Comparison of ENCODE assay signal across 1 cellular context in genomic region chr9:136118367-136119258, GRCh38.
TF ChIP-seq lines count a peak whose summit lies in the region.

Gene TMEM250, minus strand, starts transcription at chr9:136118875. Its CDS starts 1,975 bp downstream, at chr9:136116900.

TF ChIP-seq in WTC11, 78 proteins besides CTCF, POLR2A, EP300 and RAD21 (continued from another document and continues in another):
- no peak for TF ChIP-seq ZNF425 (CRISPR knock-in tag; conservative IDR thresholded peaks at IDR 0.05)
- no peak for TF ChIP-seq SMAD4 (CRISPR knock-in tag; IDR thresholded peaks at IDR 0.05)
- TF ChIP-seq ZNF423 (CRISPR knock-in tag; IDR thresholded peaks at IDR 0.05): peak; percentile 26; the same call in 1 of the 2 replicates
- TF ChIP-seq JUN (CRISPR knock-in tag; IDR thresholded peaks at IDR 0.05): peak; percentile 28; the same call in 1 of the 2 replicates
- no peak; the same call in 1 of the 2 replicates for TF ChIP-seq E2F5 (CRISPR knock-in tag; IDR thresholded peaks at IDR 0.05)
- TF ChIP-seq IRF2 (CRISPR knock-in tag; IDR thresholded peaks at IDR 0.05; ENCODE audit: borderline replicate concordance, low read depth): no peak
- no peak for TF ChIP-seq ESRRA (CRISPR knock-in tag; IDR thresholded peaks at IDR 0.05; ENCODE audit: borderline replicate concordance)
- TF ChIP-seq SMAD3 (CRISPR knock-in tag; IDR thresholded peaks at IDR 0.05; ENCODE audit: borderline replicate concordance): peak; percentile 32; the same call in 1 of the 2 replicates
- TF ChIP-seq FOXJ3 (CRISPR knock-in tag; IDR thresholded peaks at IDR 0.05; ENCODE audit: borderline replicate concordance): no peak
- TF ChIP-seq E2F4 (CRISPR knock-in tag; IDR thresholded peaks at IDR 0.05; ENCODE audit: borderline replicate concordance, low read depth): no peak
- TF ChIP-seq CREM (CRISPR knock-in tag; IDR thresholded peaks at IDR 0.05): peak; percentile 34; the same call in 1 of the 2 replicates
- no peak for TF ChIP-seq RELA (CRISPR knock-in tag; IDR thresholded peaks at IDR 0.05; ENCODE audit: borderline replicate concordance)
- 0 out of 2 replicates have a peak, but pooled peaks have one; percentile 83 for TF ChIP-seq KAT7 (CRISPR knock-in tag; IDR thresholded peaks at IDR 0.05; ENCODE audit: borderline replicate concordance)
- peak; percentile 67; the same call in 1 of the 2 replicates for TF ChIP-seq ETV6 (CRISPR knock-in tag; IDR thresholded peaks at IDR 0.05)
- no peak for TF ChIP-seq TEAD1 (CRISPR knock-in tag; IDR thresholded peaks at IDR 0.05)
- no peak for TF ChIP-seq CDX4 (CRISPR knock-in tag; IDR thresholded peaks at IDR 0.05; ENCODE audit: borderline replicate concordance)
- no peak; the same call in none of the 2 replicates for TF ChIP-seq TP53 (CRISPR knock-in tag; IDR thresholded peaks at IDR 0.05)
- no peak for TF ChIP-seq ZNF263 (CRISPR knock-in tag; IDR thresholded peaks at IDR 0.05; ENCODE audit: low read depth)
- no peak for TF ChIP-seq ATF2 (CRISPR knock-in tag; IDR thresholded peaks at IDR 0.05; ENCODE audit: borderline replicate concordance, low read depth)
- no peak for TF ChIP-seq NFYB (CRISPR knock-in tag; conservative IDR thresholded peaks at IDR 0.05; ENCODE audit: low read depth)
- TF ChIP-seq, protein P1, sequence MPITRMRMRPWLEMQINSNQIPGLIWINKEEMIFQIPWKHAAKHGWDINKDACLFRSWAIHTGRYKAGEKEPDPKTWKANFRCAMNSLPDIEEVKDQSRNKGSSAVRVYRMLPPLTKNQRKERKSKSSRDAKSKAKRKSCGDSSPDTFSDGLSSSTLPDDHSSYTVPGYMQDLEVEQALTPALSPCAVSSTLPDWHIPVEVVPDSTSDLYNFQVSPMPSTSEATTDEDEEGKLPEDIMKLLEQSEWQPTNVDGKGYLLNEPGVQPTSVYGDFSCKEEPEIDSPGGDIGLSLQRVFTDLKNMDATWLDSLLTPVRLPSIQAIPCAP (CRISPR knock-in tag; IDR thresholded peaks at IDR 0.05): no peak; the same call in 1 of the 2 replicates
- no peak for TF ChIP-seq ZNF121 (CRISPR knock-in tag; IDR thresholded peaks at IDR 0.05)
- TF ChIP-seq, protein P2, sequence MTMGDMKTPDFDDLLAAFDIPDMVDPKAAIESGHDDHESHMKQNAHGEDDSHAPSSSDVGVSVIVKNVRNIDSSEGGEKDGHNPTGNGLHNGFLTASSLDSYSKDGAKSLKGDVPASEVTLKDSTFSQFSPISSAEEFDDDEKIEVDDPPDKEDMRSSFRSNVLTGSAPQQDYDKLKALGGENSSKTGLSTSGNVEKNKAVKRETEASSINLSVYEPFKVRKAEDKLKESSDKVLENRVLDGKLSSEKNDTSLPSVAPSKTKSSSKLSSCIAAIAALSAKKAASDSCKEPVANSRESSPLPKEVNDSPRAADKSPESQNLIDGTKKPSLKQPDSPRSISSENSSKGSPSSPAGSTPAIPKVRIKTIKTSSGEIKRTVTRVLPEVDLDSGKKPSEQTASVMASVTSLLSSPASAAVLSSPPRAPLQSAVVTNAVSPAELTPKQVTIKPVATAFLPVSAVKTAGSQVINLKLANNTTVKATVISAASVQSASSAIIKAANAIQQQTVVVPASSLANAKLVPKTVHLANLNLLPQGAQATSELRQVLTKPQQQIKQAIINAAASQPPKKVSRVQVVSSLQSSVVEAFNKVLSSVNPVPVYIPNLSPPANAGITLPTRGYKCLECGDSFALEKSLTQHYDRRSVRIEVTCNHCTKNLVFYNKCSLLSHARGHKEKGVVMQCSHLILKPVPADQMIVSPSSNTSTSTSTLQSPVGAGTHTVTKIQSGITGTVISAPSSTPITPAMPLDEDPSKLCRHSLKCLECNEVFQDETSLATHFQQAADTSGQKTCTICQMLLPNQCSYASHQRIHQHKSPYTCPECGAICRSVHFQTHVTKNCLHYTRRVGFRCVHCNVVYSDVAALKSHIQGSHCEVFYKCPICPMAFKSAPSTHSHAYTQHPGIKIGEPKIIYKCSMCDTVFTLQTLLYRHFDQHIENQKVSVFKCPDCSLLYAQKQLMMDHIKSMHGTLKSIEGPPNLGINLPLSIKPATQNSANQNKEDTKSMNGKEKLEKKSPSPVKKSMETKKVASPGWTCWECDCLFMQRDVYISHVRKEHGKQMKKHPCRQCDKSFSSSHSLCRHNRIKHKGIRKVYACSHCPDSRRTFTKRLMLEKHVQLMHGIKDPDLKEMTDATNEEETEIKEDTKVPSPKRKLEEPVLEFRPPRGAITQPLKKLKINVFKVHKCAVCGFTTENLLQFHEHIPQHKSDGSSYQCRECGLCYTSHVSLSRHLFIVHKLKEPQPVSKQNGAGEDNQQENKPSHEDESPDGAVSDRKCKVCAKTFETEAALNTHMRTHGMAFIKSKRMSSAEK (CRISPR knock-in tag; IDR thresholded peaks at IDR 0.05; ENCODE audit: borderline replicate concordance): no peak
- TF ChIP-seq ZNF138 (CRISPR knock-in tag; conservative IDR thresholded peaks at IDR 0.05): no peak
- TF ChIP-seq, protein P3, sequence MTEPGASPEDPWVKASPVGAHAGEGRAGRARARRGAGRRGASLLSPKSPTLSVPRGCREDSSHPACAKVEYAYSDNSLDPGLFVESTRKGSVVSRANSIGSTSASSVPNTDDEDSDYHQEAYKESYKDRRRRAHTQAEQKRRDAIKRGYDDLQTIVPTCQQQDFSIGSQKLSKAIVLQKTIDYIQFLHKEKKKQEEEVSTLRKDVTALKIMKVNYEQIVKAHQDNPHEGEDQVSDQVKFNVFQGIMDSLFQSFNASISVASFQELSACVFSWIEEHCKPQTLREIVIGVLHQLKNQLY (CRISPR knock-in tag; IDR thresholded peaks at IDR 0.05): no peak
- TF ChIP-seq USF1 (CRISPR knock-in tag; IDR thresholded peaks at IDR 0.05): peak; percentile 28; the same call in 1 of the 2 replicates
- TF ChIP-seq, protein P4, sequence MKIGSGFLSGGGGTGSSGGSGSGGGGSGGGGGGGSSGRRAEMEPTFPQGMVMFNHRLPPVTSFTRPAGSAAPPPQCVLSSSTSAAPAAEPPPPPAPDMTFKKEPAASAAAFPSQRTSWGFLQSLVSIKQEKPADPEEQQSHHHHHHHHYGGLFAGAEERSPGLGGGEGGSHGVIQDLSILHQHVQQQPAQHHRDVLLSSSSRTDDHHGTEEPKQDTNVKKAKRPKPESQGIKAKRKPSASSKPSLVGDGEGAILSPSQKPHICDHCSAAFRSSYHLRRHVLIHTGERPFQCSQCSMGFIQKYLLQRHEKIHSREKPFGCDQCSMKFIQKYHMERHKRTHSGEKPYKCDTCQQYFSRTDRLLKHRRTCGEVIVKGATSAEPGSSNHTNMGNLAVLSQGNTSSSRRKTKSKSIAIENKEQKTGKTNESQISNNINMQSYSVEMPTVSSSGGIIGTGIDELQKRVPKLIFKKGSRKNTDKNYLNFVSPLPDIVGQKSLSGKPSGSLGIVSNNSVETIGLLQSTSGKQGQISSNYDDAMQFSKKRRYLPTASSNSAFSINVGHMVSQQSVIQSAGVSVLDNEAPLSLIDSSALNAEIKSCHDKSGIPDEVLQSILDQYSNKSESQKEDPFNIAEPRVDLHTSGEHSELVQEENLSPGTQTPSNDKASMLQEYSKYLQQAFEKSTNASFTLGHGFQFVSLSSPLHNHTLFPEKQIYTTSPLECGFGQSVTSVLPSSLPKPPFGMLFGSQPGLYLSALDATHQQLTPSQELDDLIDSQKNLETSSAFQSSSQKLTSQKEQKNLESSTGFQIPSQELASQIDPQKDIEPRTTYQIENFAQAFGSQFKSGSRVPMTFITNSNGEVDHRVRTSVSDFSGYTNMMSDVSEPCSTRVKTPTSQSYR (CRISPR knock-in tag; IDR thresholded peaks at IDR 0.05): peak; percentile 17; the same call in 1 of the 2 replicates
- TF ChIP-seq PRRX2 (CRISPR knock-in tag; IDR thresholded peaks at IDR 0.05): no peak
- TF ChIP-seq, protein P5, sequence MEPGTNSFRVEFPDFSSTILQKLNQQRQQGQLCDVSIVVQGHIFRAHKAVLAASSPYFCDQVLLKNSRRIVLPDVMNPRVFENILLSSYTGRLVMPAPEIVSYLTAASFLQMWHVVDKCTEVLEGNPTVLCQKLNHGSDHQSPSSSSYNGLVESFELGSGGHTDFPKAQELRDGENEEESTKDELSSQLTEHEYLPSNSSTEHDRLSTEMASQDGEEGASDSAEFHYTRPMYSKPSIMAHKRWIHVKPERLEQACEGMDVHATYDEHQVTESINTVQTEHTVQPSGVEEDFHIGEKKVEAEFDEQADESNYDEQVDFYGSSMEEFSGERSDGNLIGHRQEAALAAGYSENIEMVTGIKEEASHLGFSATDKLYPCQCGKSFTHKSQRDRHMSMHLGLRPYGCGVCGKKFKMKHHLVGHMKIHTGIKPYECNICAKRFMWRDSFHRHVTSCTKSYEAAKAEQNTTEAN (CRISPR knock-in tag; IDR thresholded peaks at IDR 0.05): peak; percentile 94
- no peak for TF ChIP-seq HMGA2 (CRISPR knock-in tag; IDR thresholded peaks at IDR 0.05)
- TF ChIP-seq, protein P6, sequence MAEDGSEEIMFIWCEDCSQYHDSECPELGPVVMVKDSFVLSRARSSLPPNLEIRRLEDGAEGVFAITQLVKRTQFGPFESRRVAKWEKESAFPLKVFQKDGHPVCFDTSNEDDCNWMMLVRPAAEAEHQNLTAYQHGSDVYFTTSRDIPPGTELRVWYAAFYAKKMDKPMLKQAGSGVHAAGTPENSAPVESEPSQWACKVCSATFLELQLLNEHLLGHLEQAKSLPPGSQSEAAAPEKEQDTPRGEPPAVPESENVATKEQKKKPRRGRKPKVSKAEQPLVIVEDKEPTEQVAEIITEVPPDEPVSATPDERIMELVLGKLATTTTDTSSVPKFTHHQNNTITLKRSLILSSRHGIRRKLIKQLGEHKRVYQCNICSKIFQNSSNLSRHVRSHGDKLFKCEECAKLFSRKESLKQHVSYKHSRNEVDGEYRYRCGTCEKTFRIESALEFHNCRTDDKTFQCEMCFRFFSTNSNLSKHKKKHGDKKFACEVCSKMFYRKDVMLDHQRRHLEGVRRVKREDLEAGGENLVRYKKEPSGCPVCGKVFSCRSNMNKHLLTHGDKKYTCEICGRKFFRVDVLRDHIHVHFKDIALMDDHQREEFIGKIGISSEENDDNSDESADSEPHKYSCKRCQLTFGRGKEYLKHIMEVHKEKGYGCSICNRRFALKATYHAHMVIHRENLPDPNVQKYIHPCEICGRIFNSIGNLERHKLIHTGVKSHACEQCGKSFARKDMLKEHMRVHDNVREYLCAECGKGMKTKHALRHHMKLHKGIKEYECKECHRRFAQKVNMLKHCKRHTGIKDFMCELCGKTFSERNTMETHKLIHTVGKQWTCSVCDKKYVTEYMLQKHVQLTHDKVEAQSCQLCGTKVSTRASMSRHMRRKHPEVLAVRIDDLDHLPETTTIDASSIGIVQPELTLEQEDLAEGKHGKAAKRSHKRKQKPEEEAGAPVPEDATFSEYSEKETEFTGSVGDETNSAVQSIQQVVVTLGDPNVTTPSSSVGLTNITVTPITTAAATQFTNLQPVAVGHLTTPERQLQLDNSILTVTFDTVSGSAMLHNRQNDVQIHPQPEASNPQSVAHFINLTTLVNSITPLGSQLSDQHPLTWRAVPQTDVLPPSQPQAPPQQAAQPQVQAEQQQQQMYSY (CRISPR knock-in tag; IDR thresholded peaks at IDR 0.05): no peak
